Comparison of ENCODE assay signal across 1 cellular context in the genomic region with DNA sequence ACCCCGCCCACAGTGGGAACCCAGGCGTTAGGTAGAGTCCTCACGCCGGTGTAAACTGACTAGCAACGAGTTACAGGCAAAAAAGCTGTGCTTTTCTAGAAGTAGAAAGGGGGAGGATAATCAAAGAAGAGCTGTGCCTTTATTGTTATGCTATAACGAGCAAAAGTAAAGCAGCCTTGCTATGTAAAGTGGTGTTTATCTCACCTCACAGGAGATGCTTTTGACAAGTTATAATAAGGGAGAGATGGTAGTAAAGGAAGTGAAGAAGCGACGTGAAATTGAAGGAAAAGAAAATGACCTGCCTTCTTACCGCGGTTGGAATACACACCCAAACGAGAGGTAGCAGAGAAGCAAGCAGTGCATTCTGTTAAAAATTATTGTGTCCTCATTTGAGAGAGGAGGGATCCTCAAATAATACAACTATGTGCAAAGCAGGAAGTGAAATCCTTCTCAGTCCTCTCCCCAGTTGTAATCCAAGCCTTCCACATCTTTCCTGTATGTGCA.
TF ChIP-seq lines count a peak whose summit lies in the region.

No MANE protein-coding gene starts in this region.

TF ChIP-seq in K562, 482 proteins besides CTCF, POLR2A, EP300 and RAD21 (continued from another document):
- TF ChIP-seq HNRNPUL1 (IDR thresholded peaks at IDR 0.05; ENCODE audit: low read length) (no peak), HDAC1 (IDR thresholded peaks at IDR 0.05) (0 out of 4 replicates have a peak, but pooled peaks of 1 of the 2 experiments have one; percentile 39), CREM (IDR thresholded peaks at IDR 0.05; ENCODE audit: low read depth) (no peak), ZBTB1 (CRISPR knock-in tag; IDR thresholded peaks at IDR 0.05; ENCODE audit: borderline replicate concordance, low read depth) (peak; percentile 52; the same call in 1 of the 2 replicates), RFX5 (IDR thresholded peaks at IDR 0.05; ENCODE audit: low read depth, low read length) (no peak), GATA2 (CRISPR knock-in tag; IDR thresholded peaks at IDR 0.05) (0 out of 2 replicates have a peak, but pooled peaks have one; percentile 18), RFX7 (CRISPR knock-in tag; IDR thresholded peaks at IDR 0.05) (no peak), JUND (IDR thresholded peaks at IDR 0.05; ENCODE audit: borderline replicate concordance, low read depth, low read length) (no peak), JUND (tag; IDR thresholded peaks at IDR 0.05; ENCODE audit: borderline replicate concordance, low read depth, low read length) (no peak), SIRT6 (IDR thresholded peaks at IDR 0.05; ENCODE audit: low read depth, low read length) (no peak), CEBPG (CRISPR knock-in tag; IDR thresholded peaks at IDR 0.05) (no peak), CEBPG (tag; conservative IDR thresholded peaks at IDR 0.05 in 1 of 2, IDR thresholded peaks at IDR 0.05 in 1 of 2) (peak in 1 of 2 experiments; percentile 57; a peak in 2 of 4 replicates), ZNF41 (CRISPR knock-in tag; conservative IDR thresholded peaks at IDR 0.05) (0 out of 2 replicates have a peak, but pooled peaks have one; percentile 36), SPI1 (IDR thresholded peaks at IDR 0.05; ENCODE audit: borderline replicate concordance, low read depth, low read length) (peak; percentile 27; the same call in 1 of the 2 replicates), XRCC3 (IDR thresholded peaks at IDR 0.05) (no peak), CHD1 (IDR thresholded peaks at IDR 0.05; ENCODE audit: low read length) (no peak), SNRNP70 (optimal IDR thresholded peaks at IDR 0.05; ENCODE audit: low read depth, low read length) (no peak), MCM2 (IDR thresholded peaks at IDR 0.05; ENCODE audit: low read depth) (no peak)
- TF ChIP-seq, protein P1, sequence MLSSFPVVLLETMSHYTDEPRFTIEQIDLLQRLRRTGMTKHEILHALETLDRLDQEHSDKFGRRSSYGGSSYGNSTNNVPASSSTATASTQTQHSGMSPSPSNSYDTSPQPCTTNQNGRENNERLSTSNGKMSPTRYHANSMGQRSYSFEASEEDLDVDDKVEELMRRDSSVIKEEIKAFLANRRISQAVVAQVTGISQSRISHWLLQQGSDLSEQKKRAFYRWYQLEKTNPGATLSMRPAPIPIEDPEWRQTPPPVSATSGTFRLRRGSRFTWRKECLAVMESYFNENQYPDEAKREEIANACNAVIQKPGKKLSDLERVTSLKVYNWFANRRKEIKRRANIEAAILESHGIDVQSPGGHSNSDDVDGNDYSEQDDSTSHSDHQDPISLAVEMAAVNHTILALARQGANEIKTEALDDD (IDR thresholded peaks at IDR 0.05), result peak; percentile 85
- TF ChIP-seq, protein P2, sequence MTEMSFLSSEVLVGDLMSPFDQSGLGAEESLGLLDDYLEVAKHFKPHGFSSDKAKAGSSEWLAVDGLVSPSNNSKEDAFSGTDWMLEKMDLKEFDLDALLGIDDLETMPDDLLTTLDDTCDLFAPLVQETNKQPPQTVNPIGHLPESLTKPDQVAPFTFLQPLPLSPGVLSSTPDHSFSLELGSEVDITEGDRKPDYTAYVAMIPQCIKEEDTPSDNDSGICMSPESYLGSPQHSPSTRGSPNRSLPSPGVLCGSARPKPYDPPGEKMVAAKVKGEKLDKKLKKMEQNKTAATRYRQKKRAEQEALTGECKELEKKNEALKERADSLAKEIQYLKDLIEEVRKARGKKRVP (CRISPR knock-in tag; IDR thresholded peaks at IDR 0.05), result 0 out of 2 replicates have a peak, but pooled peaks have one; percentile 58
- TF ChIP-seq, protein P3, sequence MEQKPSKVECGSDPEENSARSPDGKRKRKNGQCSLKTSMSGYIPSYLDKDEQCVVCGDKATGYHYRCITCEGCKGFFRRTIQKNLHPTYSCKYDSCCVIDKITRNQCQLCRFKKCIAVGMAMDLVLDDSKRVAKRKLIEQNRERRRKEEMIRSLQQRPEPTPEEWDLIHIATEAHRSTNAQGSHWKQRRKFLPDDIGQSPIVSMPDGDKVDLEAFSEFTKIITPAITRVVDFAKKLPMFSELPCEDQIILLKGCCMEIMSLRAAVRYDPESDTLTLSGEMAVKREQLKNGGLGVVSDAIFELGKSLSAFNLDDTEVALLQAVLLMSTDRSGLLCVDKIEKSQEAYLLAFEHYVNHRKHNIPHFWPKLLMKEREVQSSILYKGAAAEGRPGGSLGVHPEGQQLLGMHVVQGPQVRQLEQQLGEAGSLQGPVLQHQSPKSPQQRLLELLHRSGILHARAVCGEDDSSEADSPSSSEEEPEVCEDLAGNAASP (IDR thresholded peaks at IDR 0.05), result no peak
- TF ChIP-seq, protein P4, sequence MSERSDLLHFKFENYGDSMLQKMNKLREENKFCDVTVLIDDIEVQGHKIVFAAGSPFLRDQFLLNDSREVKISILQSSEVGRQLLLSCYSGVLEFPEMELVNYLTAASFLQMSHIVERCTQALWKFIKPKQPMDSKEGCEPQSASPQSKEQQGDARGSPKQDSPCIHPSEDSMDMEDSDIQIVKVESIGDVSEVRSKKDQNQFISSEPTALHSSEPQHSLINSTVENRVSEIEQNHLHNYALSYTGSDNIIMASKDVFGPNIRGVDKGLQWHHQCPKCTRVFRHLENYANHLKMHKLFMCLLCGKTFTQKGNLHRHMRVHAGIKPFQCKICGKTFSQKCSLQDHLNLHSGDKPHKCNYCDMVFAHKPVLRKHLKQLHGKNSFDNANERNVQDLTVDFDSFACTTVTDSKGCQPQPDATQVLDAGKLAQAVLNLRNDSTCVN (CRISPR knock-in tag; IDR thresholded peaks at IDR 0.05), result 0 out of 2 replicates have a peak, but pooled peaks have one; percentile 30
- TF ChIP-seq, protein P5, sequence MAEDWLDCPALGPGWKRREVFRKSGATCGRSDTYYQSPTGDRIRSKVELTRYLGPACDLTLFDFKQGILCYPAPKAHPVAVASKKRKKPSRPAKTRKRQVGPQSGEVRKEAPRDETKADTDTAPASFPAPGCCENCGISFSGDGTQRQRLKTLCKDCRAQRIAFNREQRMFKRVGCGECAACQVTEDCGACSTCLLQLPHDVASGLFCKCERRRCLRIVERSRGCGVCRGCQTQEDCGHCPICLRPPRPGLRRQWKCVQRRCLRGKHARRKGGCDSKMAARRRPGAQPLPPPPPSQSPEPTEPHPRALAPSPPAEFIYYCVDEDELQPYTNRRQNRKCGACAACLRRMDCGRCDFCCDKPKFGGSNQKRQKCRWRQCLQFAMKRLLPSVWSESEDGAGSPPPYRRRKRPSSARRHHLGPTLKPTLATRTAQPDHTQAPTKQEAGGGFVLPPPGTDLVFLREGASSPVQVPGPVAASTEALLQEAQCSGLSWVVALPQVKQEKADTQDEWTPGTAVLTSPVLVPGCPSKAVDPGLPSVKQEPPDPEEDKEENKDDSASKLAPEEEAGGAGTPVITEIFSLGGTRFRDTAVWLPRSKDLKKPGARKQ (CRISPR knock-in tag; IDR thresholded peaks at IDR 0.05), result no peak
- TF ChIP-seq, protein P6, sequence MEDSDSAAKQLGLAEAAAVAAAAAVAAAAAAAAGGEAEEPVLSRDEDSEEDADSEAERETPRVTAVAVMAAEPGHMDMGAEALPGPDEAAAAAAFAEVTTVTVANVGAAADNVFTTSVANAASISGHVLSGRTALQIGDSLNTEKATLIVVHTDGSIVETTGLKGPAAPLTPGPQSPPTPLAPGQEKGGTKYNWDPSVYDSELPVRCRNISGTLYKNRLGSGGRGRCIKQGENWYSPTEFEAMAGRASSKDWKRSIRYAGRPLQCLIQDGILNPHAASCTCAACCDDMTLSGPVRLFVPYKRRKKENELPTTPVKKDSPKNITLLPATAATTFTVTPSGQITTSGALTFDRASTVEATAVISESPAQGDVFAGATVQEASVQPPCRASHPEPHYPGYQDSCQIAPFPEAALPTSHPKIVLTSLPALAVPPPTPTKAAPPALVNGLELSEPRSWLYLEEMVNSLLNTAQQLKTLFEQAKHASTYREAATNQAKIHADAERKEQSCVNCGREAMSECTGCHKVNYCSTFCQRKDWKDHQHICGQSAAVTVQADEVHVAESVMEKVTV (CRISPR knock-in tag; IDR thresholded peaks at IDR 0.05), result 0 out of 2 replicates have a peak, but pooled peaks have one; percentile 16
